Comparison of ENCODE assay signal across 14 cellular contexts in genomic region chr12:70535896-70536374, GRCh38.
DNase-seq lines count a peak whose midpoint lies in the region; ATAC-seq and TF ChIP-seq lines count a peak whose summit lies in the region.
"Had no signal": no experiment of that assay in that cellular context is flagged by ENCODE, and none has a peak within 500 bp of the region (broad histone marks: within the 10 kb centered on the region; RNA-seq: fewer than 3 reads in every experiment).

No MANE protein-coding gene starts in this region.

- no peak for TF ChIP-seq CTCF in cardiac fibroblast (IDR thresholded peaks at IDR 0.05; ENCODE audit: low read depth, low read length)
- TF ChIP-seq CTCF in GM10248 (IDR thresholded peaks at IDR 0.05; ENCODE audit: control extremely low read depth, extremely low read depth, low read depth, missing control alignments): no peak
- TF ChIP-seq CTCF in OCI-LY7 (conservative IDR thresholded peaks at IDR 0.05; ENCODE audit: low read length): no peak

- no peak overlapping the region for H3K4me2 ChIP-seq in OCI-LY7 (ENCODE audit: low read length)

- no peaks in the 10 kb centered on the region for H3K27me3 ChIP-seq in layer of hippocampus (ENCODE audit: control insufficient read depth, insufficient read depth, low read length)
- H3K27me3 ChIP-seq: foreskin keratinocyte had no signal

- H2AFZ ChIP-seq in OCI-LY7 (ENCODE audit: low read length): no peak overlapping the region

- H3K27ac ChIP-seq in layer of hippocampus (ENCODE audit: low read depth, low read length): peak overlapping the region; percentile 98
- no peak overlapping the region for H3K27ac ChIP-seq in OCI-LY7 (ENCODE audit: low read depth, low read length, poor library complexity, severe bottlenecking)
- H3K27ac ChIP-seq: foreskin keratinocyte had no signal

- H3K4me3 ChIP-seq in cardiac fibroblast (replicated peaks in 1 of 2; ENCODE audit: low read depth in 2 of 2, low read length in 2 of 2) (no peak overlapping the region), OCI-LY7 (ENCODE audit: low read depth, low read length, poor library complexity, severe bottlenecking) (no peak overlapping the region)
- H3K4me3 ChIP-seq: coronary artery had no signal

- CTCF ChIA-PET in GM10248 (lab: Yijun Ruan, JAX): no interaction called here
- CTCF ChIA-PET in OCI-LY7 (lab: Charles Lee; ENCODE audit: unreplicated experiment): no interaction called here

- no peaks in the 10 kb centered on the region for H3K9me3 ChIP-seq in OCI-LY7 (ENCODE audit: low read length)

- no peaks in the 10 kb centered on the region for H3K79me2 ChIP-seq in OCI-LY7 (ENCODE audit: insufficient read depth, low read depth, low read length)

- no peak for ATAC-seq in GM18520 (IDR thresholded peaks at IDR 0.05; ENCODE audit: unreplicated experiment)
- ATAC-seq: foreskin keratinocyte, T-helper 17 cell had no signal

- no peaks in the 10 kb centered on the region for H3K4me1 ChIP-seq in OCI-LY7 (ENCODE audit: insufficient read depth, low read length, poor library complexity, severe bottlenecking)
- H3K4me1 ChIP-seq: foreskin keratinocyte had no signal

- H3K9me2 ChIP-seq in OCI-LY7 (ENCODE audit: insufficient read depth, low read length): no peaks in the 10 kb centered on the region

- DNase-seq in HT-29 (ENCODE audit: low spot score): peak; percentile 69
- peak; percentile 56 to 60 for DNase-seq in cardiac fibroblast (ENCODE audit: low read depth in 2 of 2)
- DNase-seq in putamen (ENCODE audit: low spot score): peak; percentile 94
- no peak for DNase-seq in GM10248 (ENCODE audit: extremely low spot score)
- no peak for DNase-seq in OCI-LY7 (ENCODE audit: low spot score)
- DNase-seq in ecto neural progenitor cell (ENCODE audit: low spot score): no peak
- DNase-seq: activated naive CD4-positive, alpha-beta T cell treated with anti-CD3 and anti-CD28 coated beads, Interleukin-2, amount 10 ng/mL, durations not matched to agents 7 days and 5 days; foreskin keratinocyte; KBM-7; NCI-H2081 treated with DMSO at 0.1 percent for 48 hours; T-helper 17 cell had no signal

- BruUV-seq in OCI-LY7 (replicated peaks; lab: Mats Ljungman, UMichigan): no TSS peak

- no peaks in the 10 kb centered on the region for H4K20me1 ChIP-seq in OCI-LY7 (ENCODE audit: insufficient read depth, low read length)

- intact Hi-C loops in OCI-LY7 (cut with micrococcal nuclease; ENCODE audit: unreplicated experiment): no loop called here

- no peaks in the 10 kb centered on the region for H3K36me3 ChIP-seq in OCI-LY7 (ENCODE audit: insufficient read depth, low read length)

- POLR2A ChIA-PET in GM10248 (lab: Yijun Ruan, JAX) (no interaction called here), OCI-LY7 (lab: Charles Lee) (interaction anchor here (0.6 kb wide), 1 partner anchor 48 kb away, joined by 3 read pairs; no protein-coding TSS in a partner anchor)

Comparison
In these comparisons a context has a peak if more than half of its experiments do, and no peak if none do; other contexts are left out.
1. DNase-seq: peak in HT-29 (single experiment), cardiac fibroblast (2 of 2) and putamen (single experiment); none in GM10248 (single experiment), OCI-LY7 (single experiment) and ecto neural progenitor cell (single experiment).